ENCODE assay signal across 1 cellular context in the genomic region with DNA sequence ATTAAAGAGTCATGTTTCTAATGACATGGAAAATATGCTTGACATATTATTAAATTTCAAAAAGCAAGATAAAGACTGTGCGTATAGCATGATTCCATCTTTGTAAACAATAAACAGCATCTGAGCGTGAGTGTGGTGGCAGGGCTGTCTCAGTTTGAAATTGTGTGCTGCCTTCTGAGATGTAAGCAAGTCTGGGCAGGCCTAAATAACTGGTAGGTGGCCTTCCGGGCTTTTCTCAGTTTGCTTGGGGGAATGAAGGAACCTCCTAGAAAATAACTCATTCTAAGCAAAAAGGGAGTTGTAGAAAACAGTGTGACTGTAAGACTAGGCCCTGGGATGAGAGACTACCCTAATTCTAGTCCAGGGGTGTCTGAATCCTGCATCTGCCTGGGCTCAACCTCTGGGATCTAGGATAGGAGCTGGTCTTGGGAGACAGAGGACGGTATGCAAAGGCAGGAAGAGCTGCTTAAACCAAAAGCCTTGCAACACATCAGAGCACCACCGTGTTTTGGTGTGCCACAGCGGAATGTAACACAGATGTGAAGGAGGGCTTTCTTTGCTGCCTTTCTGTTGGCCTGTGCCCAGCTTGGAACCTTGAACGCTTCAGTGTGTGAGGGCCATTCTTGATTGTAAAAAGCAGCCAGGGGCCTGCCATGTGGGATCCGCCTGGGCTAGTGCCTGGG.
TF ChIP-seq lines count a peak whose summit lies in the region.

No MANE protein-coding gene starts in this region.

TF ChIP-seq in K562, 482 proteins besides CTCF, POLR2A, EP300 and RAD21:
- TF ChIP-seq ZNF174 (CRISPR knock-in tag; IDR thresholded peaks at IDR 0.05) (no peak), ZNF197 (CRISPR knock-in tag; IDR thresholded peaks at IDR 0.05; ENCODE audit: low read depth) (no peak), EP400 (IDR thresholded peaks at IDR 0.05) (no peak), NR3C1 (CRISPR knock-in tag; IDR thresholded peaks at IDR 0.05) (no peak), SMC3 (conservative IDR thresholded peaks at IDR 0.05; ENCODE audit: insufficient read depth, low read depth, low read length) (no peak), NONO (IDR thresholded peaks at IDR 0.05; ENCODE audit: low read depth in 2 of 2, low read length in 1 of 2) (no peak), ZNF561 (CRISPR knock-in tag; conservative IDR thresholded peaks at IDR 0.05) (no peak)
- TF ChIP-seq, protein P1, sequence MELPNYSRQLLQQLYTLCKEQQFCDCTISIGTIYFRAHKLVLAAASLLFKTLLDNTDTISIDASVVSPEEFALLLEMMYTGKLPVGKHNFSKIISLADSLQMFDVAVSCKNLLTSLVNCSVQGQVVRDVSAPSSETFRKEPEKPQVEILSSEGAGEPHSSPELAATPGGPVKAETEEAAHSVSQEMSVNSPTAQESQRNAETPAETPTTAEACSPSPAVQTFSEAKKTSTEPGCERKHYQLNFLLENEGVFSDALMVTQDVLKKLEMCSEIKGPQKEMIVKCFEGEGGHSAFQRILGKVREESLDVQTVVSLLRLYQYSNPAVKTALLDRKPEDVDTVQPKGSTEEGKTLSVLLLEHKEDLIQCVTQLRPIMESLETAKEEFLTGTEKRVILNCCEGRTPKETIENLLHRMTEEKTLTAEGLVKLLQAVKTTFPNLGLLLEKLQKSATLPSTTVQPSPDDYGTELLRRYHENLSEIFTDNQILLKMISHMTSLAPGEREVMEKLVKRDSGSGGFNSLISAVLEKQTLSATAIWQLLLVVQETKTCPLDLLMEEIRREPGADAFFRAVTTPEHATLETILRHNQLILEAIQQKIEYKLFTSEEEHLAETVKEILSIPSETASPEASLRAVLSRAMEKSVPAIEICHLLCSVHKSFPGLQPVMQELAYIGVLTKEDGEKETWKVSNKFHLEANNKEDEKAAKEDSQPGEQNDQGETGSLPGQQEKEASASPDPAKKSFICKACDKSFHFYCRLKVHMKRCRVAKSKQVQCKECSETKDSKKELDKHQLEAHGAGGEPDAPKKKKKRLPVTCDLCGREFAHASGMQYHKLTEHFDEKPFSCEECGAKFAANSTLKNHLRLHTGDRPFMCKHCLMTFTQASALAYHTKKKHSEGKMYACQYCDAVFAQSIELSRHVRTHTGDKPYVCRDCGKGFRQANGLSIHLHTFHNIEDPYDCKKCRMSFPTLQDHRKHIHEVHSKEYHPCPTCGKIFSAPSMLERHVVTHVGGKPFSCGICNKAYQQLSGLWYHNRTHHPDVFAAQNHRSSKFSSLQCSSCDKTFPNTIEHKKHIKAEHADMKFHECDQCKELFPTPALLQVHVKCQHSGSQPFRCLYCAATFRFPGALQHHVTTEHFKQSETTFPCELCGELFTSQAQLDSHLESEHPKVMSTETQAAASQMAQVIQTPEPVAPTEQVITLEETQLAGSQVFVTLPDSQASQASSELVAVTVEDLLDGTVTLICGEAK (IDR thresholded peaks at IDR 0.05), result no peak
- TF ChIP-seq, protein P1 (CRISPR knock-in tag; IDR thresholded peaks at IDR 0.05), result no peak
